Comparison of ENCODE assay signal across 7 cellular contexts in the genomic region with DNA sequence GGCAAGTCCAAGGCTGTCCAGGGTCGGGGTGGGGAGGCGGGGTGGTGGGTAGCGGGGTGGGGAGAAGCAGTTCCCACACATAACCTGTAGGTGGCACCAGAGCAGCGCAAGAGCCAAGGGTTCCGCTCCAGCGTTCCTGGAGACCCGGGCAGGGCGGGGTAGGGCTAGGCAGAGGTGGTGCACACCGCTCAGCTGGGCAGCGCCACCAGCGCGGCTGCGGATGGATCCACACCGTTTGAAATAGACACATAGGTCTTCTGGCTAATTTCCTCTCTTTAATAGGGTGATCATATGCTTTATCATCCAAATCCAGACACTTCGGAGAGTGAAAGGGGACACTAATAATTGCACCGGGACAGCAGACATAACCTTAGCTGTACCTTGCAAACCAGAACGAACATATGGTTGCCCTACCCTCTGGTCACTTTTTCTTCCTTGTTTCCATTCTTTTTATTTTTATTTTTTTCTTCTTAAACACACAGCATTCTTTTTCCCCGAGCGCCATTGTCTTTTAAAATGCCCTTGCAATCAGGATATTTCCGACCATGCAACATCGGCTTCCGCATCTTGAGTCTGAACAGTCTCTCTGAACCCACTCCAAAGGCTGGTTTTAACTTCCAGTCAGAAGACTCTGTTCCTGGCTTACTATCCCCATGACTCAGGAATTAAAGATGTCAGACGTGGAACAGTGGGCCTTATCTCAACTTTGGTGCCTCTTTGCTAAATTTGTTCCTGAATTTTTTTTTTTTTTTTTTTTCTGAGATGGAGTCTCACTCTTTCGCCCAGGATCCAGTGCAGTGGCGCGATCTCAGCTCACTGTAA. TPM values are rescaled to one million over a fixed set of nuclear protein-coding genes. Genes with fewer than 3 reads are reported as not detected.
DNase-seq lines count a peak whose midpoint lies in the region; ATAC-seq and TF ChIP-seq lines count a peak whose summit lies in the region.

No MANE protein-coding gene starts in this region.

- peaks cover 5 to 10% of the 10 kb centered on the region in 2 donors for H3K4me1 ChIP-seq in gastrocnemius medialis

- no peaks in the 10 kb centered on the region for H3K36me3 ChIP-seq in gastrocnemius medialis

- intact Hi-C loops in gastrocnemius medialis (cut with DNase I; ENCODE audit: low total_unique reads), result loop anchor here (2.0 to 10.0 kb wide), 3 partner anchors 51 to 457 kb away; no protein-coding TSS in a partner anchor

- in situ Hi-C loops in gastrocnemius medialis (cut with MboI; ENCODE audit: low sequenced_read_pairs in 4 of 4), result loop anchor here in 2 of 4 donors (5.0 to 10.0 kb wide), 2 partner anchors 339 to 457 kb away; no protein-coding TSS in a partner anchor

- ATAC-seq in GM18502 (IDR thresholded peaks at IDR 0.05; ENCODE audit: poor library complexity, unreplicated experiment) (peak; percentile 95), HG02970 (IDR thresholded peaks at IDR 0.05; ENCODE audit: low FRiP score, unreplicated experiment) (peak; percentile 86), gastrocnemius medialis (peak; percentile 94 to 95)

- peak; percentile 40 to 98 (median 72) for TF ChIP-seq CTCF in gastrocnemius medialis (IDR thresholded peaks at IDR 0.05 in 4 of 5, conservative IDR thresholded peaks at IDR 0.05 in 1 of 5)

- H3K4me3 ChIP-seq in gastrocnemius medialis, result peak overlapping the region; percentile 3 to 47 (median 40)

- no peaks in the 10 kb centered on the region for H3K9me3 ChIP-seq in gastrocnemius medialis

- DNase-seq in NCI-H1694 treated with DMSO at 0.1 percent for 48 hours (lab: John Stamatoyannopoulos, UW), result peak; percentile 70
- DNase-seq in T-helper 2 cell, result peak; percentile 62 to 84 (median 75)
- DNase-seq in amygdala (lab: John Stamatoyannopoulos, UW), result peak in 53 of 56 donors; percentile 20 to 82 (median 56)
- peak; percentile 63 to 70 for DNase-seq in hippocampal formation (lab: John Stamatoyannopoulos, UW)
- peak; percentile 74 to 80 for DNase-seq in gastrocnemius medialis

- no peaks in the 10 kb centered on the region for H3K27me3 ChIP-seq in gastrocnemius medialis

- no peak for TF ChIP-seq POLR2A in gastrocnemius medialis (IDR thresholded peaks at IDR 0.05)

- H3K27ac ChIP-seq in gastrocnemius medialis, result no peak overlapping the region

RNA-seq across cellular contexts. Expression of gene ZSCAN2, which starts 12.5 kb away (rescaled TPM):
- 10 to 100 TPM in 1 of 4 donors, 1 to 10 TPM in 3; 6.1 to 10.3 (median 8.6) TPM for total RNA-seq in gastrocnemius medialis
